1 cellular context compared by ENCODE assay signal in the genomic region with DNA sequence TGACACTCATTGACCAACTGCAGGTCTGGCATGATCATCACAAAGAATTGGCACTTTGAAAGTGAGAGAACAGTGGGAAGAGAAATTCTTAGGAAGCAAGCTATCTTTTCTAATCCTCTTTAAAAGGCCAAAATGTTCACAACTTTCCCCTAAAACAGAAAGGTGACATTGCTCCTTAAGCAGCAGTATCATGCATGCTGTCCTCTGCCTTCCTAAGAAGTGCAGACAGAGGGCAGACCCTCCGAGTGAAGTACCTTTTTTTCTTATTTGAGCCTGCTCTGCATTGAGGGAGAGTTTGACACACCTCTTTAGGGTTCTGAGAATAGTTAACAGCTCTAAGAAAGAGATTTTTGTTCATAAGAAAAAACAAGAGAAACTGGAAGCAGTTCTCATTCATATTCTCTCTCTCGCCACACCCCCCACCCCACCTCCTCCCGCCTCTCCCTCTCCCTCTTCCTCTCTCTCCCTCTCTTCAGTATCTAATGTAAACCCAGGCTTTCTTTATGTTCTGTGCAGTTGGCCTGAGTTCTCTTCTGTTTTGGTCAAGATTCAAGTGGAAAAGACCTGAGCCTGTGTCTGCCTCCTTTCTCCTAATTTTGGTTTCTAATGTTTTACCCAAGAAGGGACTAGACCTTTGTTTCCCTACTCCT.
TF ChIP-seq lines count a peak whose summit lies in the region.

No MANE protein-coding gene starts in this region.

TF ChIP-seq in GM23338, 12 proteins besides CTCF, POLR2A, EP300 and RAD21 (continued from another document):
- TF ChIP-seq, protein P1, sequence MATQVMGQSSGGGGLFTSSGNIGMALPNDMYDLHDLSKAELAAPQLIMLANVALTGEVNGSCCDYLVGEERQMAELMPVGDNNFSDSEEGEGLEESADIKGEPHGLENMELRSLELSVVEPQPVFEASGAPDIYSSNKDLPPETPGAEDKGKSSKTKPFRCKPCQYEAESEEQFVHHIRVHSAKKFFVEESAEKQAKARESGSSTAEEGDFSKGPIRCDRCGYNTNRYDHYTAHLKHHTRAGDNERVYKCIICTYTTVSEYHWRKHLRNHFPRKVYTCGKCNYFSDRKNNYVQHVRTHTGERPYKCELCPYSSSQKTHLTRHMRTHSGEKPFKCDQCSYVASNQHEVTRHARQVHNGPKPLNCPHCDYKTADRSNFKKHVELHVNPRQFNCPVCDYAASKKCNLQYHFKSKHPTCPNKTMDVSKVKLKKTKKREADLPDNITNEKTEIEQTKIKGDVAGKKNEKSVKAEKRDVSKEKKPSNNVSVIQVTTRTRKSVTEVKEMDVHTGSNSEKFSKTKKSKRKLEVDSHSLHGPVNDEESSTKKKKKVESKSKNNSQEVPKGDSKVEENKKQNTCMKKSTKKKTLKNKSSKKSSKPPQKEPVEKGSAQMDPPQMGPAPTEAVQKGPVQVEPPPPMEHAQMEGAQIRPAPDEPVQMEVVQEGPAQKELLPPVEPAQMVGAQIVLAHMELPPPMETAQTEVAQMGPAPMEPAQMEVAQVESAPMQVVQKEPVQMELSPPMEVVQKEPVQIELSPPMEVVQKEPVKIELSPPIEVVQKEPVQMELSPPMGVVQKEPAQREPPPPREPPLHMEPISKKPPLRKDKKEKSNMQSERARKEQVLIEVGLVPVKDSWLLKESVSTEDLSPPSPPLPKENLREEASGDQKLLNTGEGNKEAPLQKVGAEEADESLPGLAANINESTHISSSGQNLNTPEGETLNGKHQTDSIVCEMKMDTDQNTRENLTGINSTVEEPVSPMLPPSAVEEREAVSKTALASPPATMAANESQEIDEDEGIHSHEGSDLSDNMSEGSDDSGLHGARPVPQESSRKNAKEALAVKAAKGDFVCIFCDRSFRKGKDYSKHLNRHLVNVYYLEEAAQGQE (IDR thresholded peaks at IDR 0.05; ENCODE audit: unreplicated experiment): no peak
- TF ChIP-seq STAT1 (IDR thresholded peaks at IDR 0.05; ENCODE audit: unreplicated experiment) (no peak), ZNF114 (CRISPR knock-in tag; IDR thresholded peaks at IDR 0.05) (no peak), POLR2AphosphoS5 (IDR thresholded peaks at IDR 0.05; ENCODE audit: low read depth) (no peak), JUNB (IDR thresholded peaks at IDR 0.05; ENCODE audit: unreplicated experiment) (no peak)
- TF ChIP-seq, protein P2, sequence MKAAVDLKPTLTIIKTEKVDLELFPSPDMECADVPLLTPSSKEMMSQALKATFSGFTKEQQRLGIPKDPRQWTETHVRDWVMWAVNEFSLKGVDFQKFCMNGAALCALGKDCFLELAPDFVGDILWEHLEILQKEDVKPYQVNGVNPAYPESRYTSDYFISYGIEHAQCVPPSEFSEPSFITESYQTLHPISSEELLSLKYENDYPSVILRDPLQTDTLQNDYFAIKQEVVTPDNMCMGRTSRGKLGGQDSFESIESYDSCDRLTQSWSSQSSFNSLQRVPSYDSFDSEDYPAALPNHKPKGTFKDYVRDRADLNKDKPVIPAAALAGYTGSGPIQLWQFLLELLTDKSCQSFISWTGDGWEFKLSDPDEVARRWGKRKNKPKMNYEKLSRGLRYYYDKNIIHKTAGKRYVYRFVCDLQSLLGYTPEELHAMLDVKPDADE (IDR thresholded peaks at IDR 0.05): no peak
- TF ChIP-seq, protein P3, sequence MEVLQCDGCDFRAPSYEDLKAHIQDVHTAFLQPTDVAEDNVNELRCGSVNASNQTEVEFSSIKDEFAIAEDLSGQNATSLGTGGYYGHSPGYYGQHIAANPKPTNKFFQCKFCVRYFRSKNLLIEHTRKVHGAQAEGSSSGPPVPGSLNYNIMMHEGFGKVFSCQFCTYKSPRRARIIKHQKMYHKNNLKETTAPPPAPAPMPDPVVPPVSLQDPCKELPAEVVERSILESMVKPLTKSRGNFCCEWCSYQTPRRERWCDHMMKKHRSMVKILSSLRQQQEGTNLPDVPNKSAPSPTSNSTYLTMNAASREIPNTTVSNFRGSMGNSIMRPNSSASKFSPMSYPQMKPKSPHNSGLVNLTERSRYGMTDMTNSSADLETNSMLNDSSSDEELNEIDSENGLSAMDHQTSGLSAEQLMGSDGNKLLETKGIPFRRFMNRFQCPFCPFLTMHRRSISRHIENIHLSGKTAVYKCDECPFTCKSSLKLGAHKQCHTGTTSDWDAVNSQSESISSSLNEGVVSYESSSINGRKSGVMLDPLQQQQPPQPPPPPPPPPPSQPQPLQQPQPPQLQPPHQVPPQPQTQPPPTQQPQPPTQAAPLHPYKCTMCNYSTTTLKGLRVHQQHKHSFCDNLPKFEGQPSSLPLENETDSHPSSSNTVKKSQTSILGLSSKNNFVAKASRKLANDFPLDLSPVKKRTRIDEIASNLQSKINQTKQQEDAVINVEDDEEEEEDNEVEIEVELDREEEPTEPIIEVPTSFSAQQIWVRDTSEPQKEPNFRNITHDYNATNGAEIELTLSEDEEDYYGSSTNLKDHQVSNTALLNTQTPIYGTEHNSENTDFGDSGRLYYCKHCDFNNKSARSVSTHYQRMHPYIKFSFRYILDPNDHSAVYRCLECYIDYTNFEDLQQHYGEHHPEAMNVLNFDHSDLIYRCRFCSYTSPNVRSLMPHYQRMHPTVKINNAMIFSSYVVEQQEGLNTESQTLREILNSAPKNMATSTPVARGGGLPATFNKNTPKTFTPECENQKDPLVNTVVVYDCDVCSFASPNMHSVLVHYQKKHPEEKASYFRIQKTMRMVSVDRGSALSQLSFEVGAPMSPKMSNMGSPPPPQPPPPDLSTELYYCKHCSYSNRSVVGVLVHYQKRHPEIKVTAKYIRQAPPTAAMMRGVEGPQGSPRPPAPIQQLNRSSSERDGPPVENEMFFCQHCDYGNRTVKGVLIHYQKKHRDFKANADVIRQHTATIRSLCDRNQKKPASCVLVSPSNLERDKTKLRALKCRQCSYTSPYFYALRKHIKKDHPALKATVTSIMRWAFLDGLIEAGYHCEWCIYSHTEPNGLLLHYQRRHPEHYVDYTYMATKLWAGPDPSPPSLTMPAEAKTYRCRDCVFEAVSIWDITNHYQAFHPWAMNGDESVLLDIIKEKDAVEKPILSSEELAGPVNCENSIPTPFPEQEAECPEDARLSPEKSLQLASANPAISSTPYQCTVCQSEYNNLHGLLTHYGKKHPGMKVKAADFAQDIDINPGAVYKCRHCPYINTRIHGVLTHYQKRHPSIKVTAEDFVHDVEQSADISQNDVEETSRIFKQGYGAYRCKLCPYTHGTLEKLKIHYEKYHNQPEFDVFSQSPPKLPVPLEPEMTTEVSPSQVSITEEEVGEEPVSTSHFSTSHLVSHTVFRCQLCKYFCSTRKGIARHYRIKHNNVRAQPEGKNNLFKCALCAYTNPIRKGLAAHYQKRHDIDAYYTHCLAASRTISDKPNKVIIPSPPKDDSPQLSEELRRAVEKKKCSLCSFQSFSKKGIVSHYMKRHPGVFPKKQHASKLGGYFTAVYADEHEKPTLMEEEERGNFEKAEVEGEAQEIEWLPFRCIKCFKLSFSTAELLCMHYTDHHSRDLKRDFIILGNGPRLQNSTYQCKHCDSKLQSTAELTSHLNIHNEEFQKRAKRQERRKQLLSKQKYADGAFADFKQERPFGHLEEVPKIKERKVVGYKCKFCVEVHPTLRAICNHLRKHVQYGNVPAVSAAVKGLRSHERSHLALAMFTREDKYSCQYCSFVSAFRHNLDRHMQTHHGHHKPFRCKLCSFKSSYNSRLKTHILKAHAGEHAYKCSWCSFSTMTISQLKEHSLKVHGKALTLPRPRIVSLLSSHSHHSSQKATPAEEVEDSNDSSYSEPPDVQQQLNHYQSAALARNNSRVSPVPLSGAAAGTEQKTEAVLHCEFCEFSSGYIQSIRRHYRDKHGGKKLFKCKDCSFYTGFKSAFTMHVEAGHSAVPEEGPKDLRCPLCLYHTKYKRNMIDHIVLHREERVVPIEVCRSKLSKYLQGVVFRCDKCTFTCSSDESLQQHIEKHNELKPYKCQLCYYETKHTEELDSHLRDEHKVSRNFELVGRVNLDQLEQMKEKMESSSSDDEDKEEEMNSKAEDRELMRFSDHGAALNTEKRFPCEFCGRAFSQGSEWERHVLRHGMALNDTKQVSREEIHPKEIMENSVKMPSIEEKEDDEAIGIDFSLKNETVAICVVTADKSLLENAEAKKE (CRISPR knock-in tag; IDR thresholded peaks at IDR 0.05): no peak
